1 cellular context compared by ENCODE assay signal in the genomic region with DNA sequence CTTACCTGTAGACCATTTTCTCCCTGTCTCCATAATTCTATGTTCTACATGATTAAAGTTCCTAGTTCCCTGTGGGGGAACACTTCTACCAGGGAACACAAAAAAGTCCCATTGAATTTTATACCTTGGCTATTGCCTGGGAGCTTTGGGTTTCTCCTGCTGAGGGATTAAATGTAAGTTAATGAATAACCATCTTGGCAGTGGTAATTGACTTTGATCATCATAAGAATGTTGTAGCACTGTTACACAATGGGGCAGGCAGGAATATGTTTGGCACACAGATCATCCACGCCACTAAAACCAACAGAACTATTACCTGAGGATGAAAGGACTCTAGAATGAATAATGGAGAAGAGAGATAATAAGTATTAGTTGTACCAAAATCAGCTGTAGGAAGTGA.
TF ChIP-seq lines count a peak whose summit lies in the region.

No MANE protein-coding gene starts in this region.

TF ChIP-seq in HepG2, 621 proteins besides CTCF, POLR2A, EP300 and RAD21 (continued from another document and continues in another):
- TF ChIP-seq, protein P1, sequence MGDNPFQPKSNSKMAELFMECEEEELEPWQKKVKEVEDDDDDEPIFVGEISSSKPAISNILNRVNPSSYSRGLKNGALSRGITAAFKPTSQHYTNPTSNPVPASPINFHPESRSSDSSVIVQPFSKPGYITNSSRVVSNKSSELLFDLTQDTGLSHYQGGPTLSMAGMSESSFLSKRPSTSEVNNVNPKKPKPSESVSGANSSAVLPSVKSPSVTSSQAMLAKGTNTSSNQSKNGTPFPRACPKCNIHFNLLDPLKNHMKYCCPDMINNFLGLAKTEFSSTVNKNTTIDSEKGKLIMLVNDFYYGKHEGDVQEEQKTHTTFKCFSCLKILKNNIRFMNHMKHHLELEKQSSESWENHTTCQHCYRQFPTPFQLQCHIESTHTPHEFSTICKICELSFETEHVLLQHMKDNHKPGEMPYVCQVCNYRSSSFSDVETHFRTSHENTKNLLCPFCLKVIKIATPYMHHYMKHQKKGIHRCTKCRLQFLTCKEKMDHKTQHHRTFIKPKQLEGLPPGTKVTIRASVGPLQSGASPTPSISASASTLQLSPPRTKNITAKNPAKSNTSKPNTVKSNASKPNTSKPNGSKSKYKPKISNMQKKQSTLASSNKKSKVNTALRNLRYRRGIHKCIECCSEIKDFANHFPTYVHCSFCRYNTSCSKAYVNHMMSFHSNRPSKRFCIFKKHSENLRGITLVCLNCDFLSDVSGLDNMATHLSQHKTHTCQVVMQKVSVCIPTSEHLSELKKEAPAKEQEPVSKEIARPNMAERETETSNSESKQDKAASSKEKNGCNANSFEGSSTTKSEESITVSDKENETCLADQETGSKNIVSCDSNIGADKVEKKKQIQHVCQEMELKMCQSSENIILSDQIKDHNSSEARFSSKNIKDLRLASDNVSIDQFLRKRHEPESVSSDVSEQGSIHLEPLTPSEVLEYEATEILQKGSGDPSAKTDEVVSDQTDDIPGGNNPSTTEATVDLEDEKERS (CRISPR knock-in tag; IDR thresholded peaks at IDR 0.05): no peak
- no peak for TF ChIP-seq RBAK (CRISPR knock-in tag; IDR thresholded peaks at IDR 0.05)
- TF ChIP-seq ELF4 (CRISPR knock-in tag; IDR thresholded peaks at IDR 0.05; ENCODE audit: borderline replicate concordance): no peak
- TF ChIP-seq, protein P2, sequence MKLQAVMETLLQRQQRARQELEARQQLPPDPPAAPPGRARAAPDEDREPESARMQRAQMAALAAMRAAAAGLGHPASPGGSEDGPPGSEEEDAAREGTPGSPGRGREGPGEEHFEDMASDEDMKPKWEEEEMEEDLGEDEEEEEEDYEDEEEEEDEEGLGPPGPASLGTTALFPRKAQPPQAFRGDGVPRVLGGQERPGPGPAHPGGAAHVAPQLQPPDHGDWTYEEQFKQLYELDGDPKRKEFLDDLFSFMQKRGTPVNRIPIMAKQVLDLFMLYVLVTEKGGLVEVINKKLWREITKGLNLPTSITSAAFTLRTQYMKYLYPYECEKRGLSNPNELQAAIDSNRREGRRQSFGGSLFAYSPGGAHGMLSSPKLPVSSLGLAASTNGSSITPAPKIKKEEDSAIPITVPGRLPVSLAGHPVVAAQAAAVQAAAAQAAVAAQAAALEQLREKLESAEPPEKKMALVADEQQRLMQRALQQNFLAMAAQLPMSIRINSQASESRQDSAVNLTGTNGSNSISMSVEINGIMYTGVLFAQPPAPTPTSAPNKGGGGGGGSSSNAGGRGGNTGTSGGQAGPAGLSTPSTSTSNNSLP (IDR thresholded peaks at IDR 0.05; ENCODE audit: low read depth, low read length): peak; percentile 69
- TF ChIP-seq HNRNPK (IDR thresholded peaks at IDR 0.05; ENCODE audit: low read depth, low read length, poor library complexity, severe bottlenecking): no peak
- no peak for TF ChIP-seq ZKSCAN1 (IDR thresholded peaks at IDR 0.05; ENCODE audit: low read length)
- TF ChIP-seq, protein P3, sequence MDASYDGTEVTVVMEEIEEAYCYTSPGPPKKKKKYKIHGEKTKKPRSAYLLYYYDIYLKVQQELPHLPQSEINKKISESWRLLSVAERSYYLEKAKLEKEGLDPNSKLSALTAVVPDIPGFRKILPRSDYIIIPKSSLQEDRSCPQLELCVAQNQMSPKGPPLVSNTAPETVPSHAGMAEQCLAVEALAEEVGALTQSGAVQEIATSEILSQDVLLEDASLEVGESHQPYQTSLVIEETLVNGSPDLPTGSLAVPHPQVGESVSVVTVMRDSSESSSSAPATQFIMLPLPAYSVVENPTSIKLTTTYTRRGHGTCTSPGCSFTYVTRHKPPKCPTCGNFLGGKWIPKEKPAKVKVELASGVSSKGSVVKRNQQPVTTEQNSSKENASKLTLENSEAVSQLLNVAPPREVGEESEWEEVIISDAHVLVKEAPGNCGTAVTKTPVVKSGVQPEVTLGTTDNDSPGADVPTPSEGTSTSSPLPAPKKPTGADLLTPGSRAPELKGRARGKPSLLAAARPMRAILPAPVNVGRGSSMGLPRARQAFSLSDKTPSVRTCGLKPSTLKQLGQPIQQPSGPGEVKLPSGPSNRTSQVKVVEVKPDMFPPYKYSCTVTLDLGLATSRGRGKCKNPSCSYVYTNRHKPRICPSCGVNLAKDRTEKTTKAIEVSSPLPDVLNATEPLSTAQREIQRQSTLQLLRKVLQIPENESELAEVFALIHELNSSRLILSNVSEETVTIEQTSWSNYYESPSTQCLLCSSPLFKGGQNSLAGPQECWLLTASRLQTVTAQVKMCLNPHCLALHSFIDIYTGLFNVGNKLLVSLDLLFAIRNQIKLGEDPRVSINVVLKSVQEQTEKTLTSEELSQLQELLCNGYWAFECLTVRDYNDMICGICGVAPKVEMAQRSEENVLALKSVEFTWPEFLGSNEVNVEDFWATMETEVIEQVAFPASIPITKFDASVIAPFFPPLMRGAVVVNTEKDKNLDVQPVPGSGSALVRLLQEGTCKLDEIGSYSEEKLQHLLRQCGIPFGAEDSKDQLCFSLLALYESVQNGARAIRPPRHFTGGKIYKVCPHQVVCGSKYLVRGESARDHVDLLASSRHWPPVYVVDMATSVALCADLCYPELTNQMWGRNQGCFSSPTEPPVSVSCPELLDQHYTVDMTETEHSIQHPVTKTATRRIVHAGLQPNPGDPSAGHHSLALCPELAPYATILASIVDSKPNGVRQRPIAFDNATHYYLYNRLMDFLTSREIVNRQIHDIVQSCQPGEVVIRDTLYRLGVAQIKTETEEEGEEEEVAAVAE (CRISPR knock-in tag; IDR thresholded peaks at IDR 0.05; ENCODE audit: borderline replicate concordance): no peak
- TF ChIP-seq ZNF331 (CRISPR knock-in tag; IDR thresholded peaks at IDR 0.05): peak; percentile 59; the same call in 1 of the 2 replicates
- TF ChIP-seq ZFP62 (CRISPR knock-in tag; IDR thresholded peaks at IDR 0.05): no peak
- no peak for TF ChIP-seq MLX (CRISPR knock-in tag; IDR thresholded peaks at IDR 0.05)
- no peak for TF ChIP-seq ZNF17 (CRISPR knock-in tag; IDR thresholded peaks at IDR 0.05)
- TF ChIP-seq TP53 (CRISPR knock-in tag; conservative IDR thresholded peaks at IDR 0.05): no peak
- peak; percentile 90 for TF ChIP-seq CEBPB (IDR thresholded peaks at IDR 0.05; ENCODE audit: borderline replicate concordance, low read depth, low read length)
- TF ChIP-seq ZNF329 (CRISPR knock-in tag; IDR thresholded peaks at IDR 0.05; ENCODE audit: low read depth): no peak
- no peak for TF ChIP-seq ZNF343 (CRISPR knock-in tag; IDR thresholded peaks at IDR 0.05)
- no peak for TF ChIP-seq FOXA1 (IDR thresholded peaks at IDR 0.05)
- TF ChIP-seq FOXA1 (CRISPR knock-in tag; IDR thresholded peaks at IDR 0.05): 0 out of 2 replicates have a peak, but pooled peaks have one; percentile 19
- TF ChIP-seq E2F1 (CRISPR knock-in tag; IDR thresholded peaks at IDR 0.05): no peak
- no peak for TF ChIP-seq NR2F6 (IDR thresholded peaks at IDR 0.05)
- TF ChIP-seq NR2F6 (CRISPR knock-in tag; IDR thresholded peaks at IDR 0.05): 0 out of 2 replicates have a peak, but pooled peaks have one; percentile 7
- no peak for TF ChIP-seq GPN1 (CRISPR knock-in tag; IDR thresholded peaks at IDR 0.05; ENCODE audit: borderline replicate concordance)
- TF ChIP-seq CCDC6 (CRISPR knock-in tag; IDR thresholded peaks at IDR 0.05): no peak
- TF ChIP-seq CEBPG (CRISPR knock-in tag; IDR thresholded peaks at IDR 0.05): peak; percentile 71
- no peak for TF ChIP-seq REPIN1 (CRISPR knock-in tag; IDR thresholded peaks at IDR 0.05; ENCODE audit: borderline replicate concordance, low read depth)
- TF ChIP-seq ZNF274 (CRISPR knock-in tag; IDR thresholded peaks at IDR 0.05): no peak
- TF ChIP-seq, protein P4, sequence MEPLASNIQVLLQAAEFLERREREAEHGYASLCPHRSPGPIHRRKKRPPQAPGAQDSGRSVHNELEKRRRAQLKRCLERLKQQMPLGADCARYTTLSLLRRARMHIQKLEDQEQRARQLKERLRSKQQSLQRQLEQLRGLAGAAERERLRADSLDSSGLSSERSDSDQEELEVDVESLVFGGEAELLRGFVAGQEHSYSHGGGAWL (CRISPR knock-in tag; IDR thresholded peaks at IDR 0.05): no peak
- peak; percentile 61; the same call in 1 of the 2 replicates for TF ChIP-seq HNRNPUL1 (IDR thresholded peaks at IDR 0.05; ENCODE audit: low read depth, low read length)
- TF ChIP-seq SP4 (CRISPR knock-in tag; IDR thresholded peaks at IDR 0.05): no peak
- TF ChIP-seq, protein P5, sequence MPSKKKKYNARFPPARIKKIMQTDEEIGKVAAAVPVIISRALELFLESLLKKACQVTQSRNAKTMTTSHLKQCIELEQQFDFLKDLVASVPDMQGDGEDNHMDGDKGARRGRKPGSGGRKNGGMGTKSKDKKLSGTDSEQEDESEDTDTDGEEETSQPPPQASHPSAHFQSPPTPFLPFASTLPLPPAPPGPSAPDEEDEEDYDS (CRISPR knock-in tag; IDR thresholded peaks at IDR 0.05): no peak
- TF ChIP-seq FOXJ3 (CRISPR knock-in tag; IDR thresholded peaks at IDR 0.05; ENCODE audit: borderline replicate concordance): no peak; the same call in 1 of the 2 replicates
- no peak for TF ChIP-seq ZMAT5 (CRISPR knock-in tag; IDR thresholded peaks at IDR 0.05; ENCODE audit: borderline replicate concordance, low read depth)
- TF ChIP-seq ARID5B (CRISPR knock-in tag; IDR thresholded peaks at IDR 0.05): peak; percentile 54
- TF ChIP-seq HNF4A (CRISPR knock-in tag; IDR thresholded peaks at IDR 0.05): peak; percentile 38; the same call in 1 of the 2 replicates
- TF ChIP-seq ZKSCAN8 (CRISPR knock-in tag; IDR thresholded peaks at IDR 0.05; ENCODE audit: borderline replicate concordance): no peak
- TF ChIP-seq ZNF44 (CRISPR knock-in tag; IDR thresholded peaks at IDR 0.05): no peak
- 0 out of 2 replicates have a peak, but pooled peaks have one; percentile 13 for TF ChIP-seq SAP130 (CRISPR knock-in tag; IDR thresholded peaks at IDR 0.05; ENCODE audit: low read depth)
- no peak for TF ChIP-seq KLF6 (CRISPR knock-in tag; IDR thresholded peaks at IDR 0.05)
- TF ChIP-seq SOX13 (IDR thresholded peaks at IDR 0.05): no peak
- peak in 1 of 2 experiments; percentile 83; a peak in 2 of 4 replicates for TF ChIP-seq SOX13 (CRISPR knock-in tag; conservative IDR thresholded peaks at IDR 0.05 in 1 of 2, IDR thresholded peaks at IDR 0.05 in 1 of 2)
- no peak for TF ChIP-seq ZNF556 (CRISPR knock-in tag; IDR thresholded peaks at IDR 0.05; ENCODE audit: borderline replicate concordance)
- no peak for TF ChIP-seq DNMT1 (CRISPR knock-in tag; IDR thresholded peaks at IDR 0.05)
- no peak for TF ChIP-seq ZBTB3 (CRISPR knock-in tag; IDR thresholded peaks at IDR 0.05; ENCODE audit: borderline replicate concordance, low read depth)
- no peak for TF ChIP-seq ATF7-NPFF (CRISPR knock-in tag; IDR thresholded peaks at IDR 0.05; ENCODE audit: low read depth)
- TF ChIP-seq ISL2 (CRISPR knock-in tag; IDR thresholded peaks at IDR 0.05): 0 out of 2 replicates have a peak, but pooled peaks have one; percentile 41
